In genomic region chr7:101173752-101174244, GRCh38 we compare ENCODE assay signal across 8 cellular contexts. TPM values are rescaled to one million over a fixed set of nuclear protein-coding genes. Genes with fewer than 3 reads are reported as not detected.
DNase-seq lines count a peak whose midpoint lies in the region; ATAC-seq and TF ChIP-seq lines count a peak whose summit lies in the region.

No MANE protein-coding gene starts in this region.

- peak; percentile 47 for DNase-seq in NCI-H1436 (lab: John Stamatoyannopoulos, UW)
- DNase-seq in NCI-H1436 treated with DMSO at 0.1 percent for 48 hours (lab: John Stamatoyannopoulos, UW): no peak
- peak; percentile 51 for DNase-seq in NCI-H2029 (lab: John Stamatoyannopoulos, UW)
- DNase-seq in activated CD8-positive, alpha-beta memory T cell treated with anti-CD3 and anti-CD28 coated beads, Interleukin-2, amount 10 ng/mL, durations not matched to agents 7 days and 5 days: peak; percentile 83
- DNase-seq in foreskin fibroblast: peak; percentile 46 to 79
- peak; percentile 44 to 58 for DNase-seq in stimulated activated CD8-positive, alpha-beta memory T cell treated with anti-CD3 and anti-CD28 coated beads, Interleukin-15, amount 100 ng/mL, for 48 hours (ENCODE audit: low read depth in 2 of 2)
- DNase-seq in NCI-H524 treated with DMSO at 0.1 percent for 48 hours (lab: John Stamatoyannopoulos, UW): no peak

- H3K27ac Mint-ChIP-seq in activated CD8-positive, alpha-beta memory T cell treated with anti-CD3 and anti-CD28 coated beads, Interleukin-2, amount 10 ng/mL, durations not matched to agents 7 days and 5 days: no peak overlapping the region

- no peak for TF ChIP-seq CTCF in foreskin fibroblast (IDR thresholded peaks at IDR 0.05; ENCODE audit: low read depth, low read length)

- ATAC-seq in activated CD8-positive, alpha-beta memory T cell treated with anti-CD3 and anti-CD28 coated beads, Interleukin-2, amount 10 ng/mL, durations not matched to agents 7 days and 5 days: peak; percentile 87
- ATAC-seq in GM18511 (IDR thresholded peaks at IDR 0.05; ENCODE audit: unreplicated experiment): no peak

- peak overlapping the region; percentile 17 for H3K4me3 Mint-ChIP-seq in activated CD8-positive, alpha-beta memory T cell treated with anti-CD3 and anti-CD28 coated beads, Interleukin-2, amount 10 ng/mL, durations not matched to agents 7 days and 5 days

- no peaks in the 10 kb centered on the region for H3K9me3 Mint-ChIP-seq in activated CD8-positive, alpha-beta memory T cell treated with anti-CD3 and anti-CD28 coated beads, Interleukin-2, amount 10 ng/mL, durations not matched to agents 7 days and 5 days (ENCODE audit: low read depth)

- CTCF ChIA-PET in activated CD8-positive, alpha-beta memory T cell treated with anti-CD3 and anti-CD28 coated beads, Interleukin-2, amount 10 ng/mL, durations not matched to agents 7 days and 5 days (lab: Charles Lee): interaction anchor here (0.7 to 3.1 kb wide), 17 partner anchors 8 to 1795 kb away, joined by 3 to 37 read pairs (median 3); partner anchors contain the start of genes AP1S1, PLOD3, SLC12A9 and VGF

- peak overlapping the region in 1 of 2 donors; percentile 29 for H3K4me3 ChIP-seq in foreskin fibroblast (ENCODE audit: low read depth in 1 of 2, low read length in 2 of 2)

- H3K27me3 Mint-ChIP-seq in activated CD8-positive, alpha-beta memory T cell treated with anti-CD3 and anti-CD28 coated beads, Interleukin-2, amount 10 ng/mL, durations not matched to agents 7 days and 5 days: peaks cover 92% of the 10 kb centered on the region

- H3K4me1 Mint-ChIP-seq in activated CD8-positive, alpha-beta memory T cell treated with anti-CD3 and anti-CD28 coated beads, Interleukin-2, amount 10 ng/mL, durations not matched to agents 7 days and 5 days: peaks cover 37% of the 10 kb centered on the region

- H3K36me3 Mint-ChIP-seq in activated CD8-positive, alpha-beta memory T cell treated with anti-CD3 and anti-CD28 coated beads, Interleukin-2, amount 10 ng/mL, durations not matched to agents 7 days and 5 days: no peaks in the 10 kb centered on the region

RNA-seq across cellular contexts. Expression of gene NAT16, which starts 6.3 kb away (rescaled TPM):
- not detected for total RNA-seq in activated CD8-positive, alpha-beta memory T cell treated with anti-CD3 and anti-CD28 coated beads, Interleukin-2, amount 10 ng/mL, durations not matched to agents 7 days and 5 days

RNA-seq across cellular contexts. Expression of gene VGF, which starts 8.4 kb away (rescaled TPM):
- total RNA-seq in activated CD8-positive, alpha-beta memory T cell treated with anti-CD3 and anti-CD28 coated beads, Interleukin-2, amount 10 ng/mL, durations not matched to agents 7 days and 5 days: under 1 TPM; 0.44 to 0.66 TPM

RNA-seq across cellular contexts. Expression of gene AP1S1, which starts 19.5 kb away (rescaled TPM):
- total RNA-seq in activated CD8-positive, alpha-beta memory T cell treated with anti-CD3 and anti-CD28 coated beads, Interleukin-2, amount 10 ng/mL, durations not matched to agents 7 days and 5 days: 10 to 100 TPM; 49.9 to 51.7 TPM

RNA-seq across cellular contexts. Expression of gene MOGAT3, which starts 27.0 kb away (rescaled TPM):
- not detected for total RNA-seq in activated CD8-positive, alpha-beta memory T cell treated with anti-CD3 and anti-CD28 coated beads, Interleukin-2, amount 10 ng/mL, durations not matched to agents 7 days and 5 days

RNA-seq across cellular contexts. Expression of gene PLOD3, which starts 43.6 kb away (rescaled TPM):
- total RNA-seq in activated CD8-positive, alpha-beta memory T cell treated with anti-CD3 and anti-CD28 coated beads, Interleukin-2, amount 10 ng/mL, durations not matched to agents 7 days and 5 days: 10 to 100 TPM; 41.6 to 42.3 TPM

Comparison
In these comparisons a context has a peak if more than half of its experiments do, and no peak if none do; other contexts are left out.
1. DNase-seq: peak in NCI-H1436 (single experiment), NCI-H2029 (single experiment), activated CD8-positive, alpha-beta memory T cell treated with anti-CD3 and anti-CD28 coated beads, Interleukin-2, amount 10 ng/mL, durations not matched to agents 7 days and 5 days (single experiment), foreskin fibroblast (2 of 2) and stimulated activated CD8-positive, alpha-beta memory T cell treated with anti-CD3 and anti-CD28 coated beads, Interleukin-15, amount 100 ng/mL, for 48 hours (2 of 2); none in NCI-H1436 treated with DMSO at 0.1 percent for 48 hours (single experiment) and NCI-H524 treated with DMSO at 0.1 percent for 48 hours (single experiment).